In genomic region chr15:92929002-92929401, GRCh38 we compare ENCODE assay signal across 17 cellular contexts. TPM values are rescaled to one million over a fixed set of nuclear protein-coding genes. Genes with fewer than 3 reads are reported as not detected.
DNase-seq lines count a peak whose midpoint lies in the region; ATAC-seq, FAIRE-seq and TF ChIP-seq lines count a peak whose summit lies in the region.
"Had no signal": no experiment of that assay in that cellular context is flagged by ENCODE, and none has a peak within 500 bp of the region (broad histone marks: within the 10 kb centered on the region; RNA-seq: fewer than 3 reads in every experiment).

No MANE protein-coding gene starts in this region.

- POLR2A ChIA-PET in HepG2 (lab: Yijun Ruan, JAX), result no interaction called here

- H3K9me3 Mint-ChIP-seq in activated naive CD8-positive, alpha-beta T cell treated with anti-CD3 and anti-CD28 coated beads for 36 hours, result no peaks in the 10 kb centered on the region
- H3K9me3 Mint-ChIP-seq in mesothelial cell of epicardium, result no peaks in the 10 kb centered on the region

- H3K36me3 ChIP-seq in HepG2 (replicated peaks in 1 of 2; ENCODE audit: control insufficient read depth in 1 of 2, insufficient read depth in 2 of 2, low read length in 2 of 2) (peaks cover 36 to 85% of the 10 kb centered on the region in 2 experiments), right lobe of liver (peaks cover 10 to 90% (median 37%) of the 10 kb centered on the region in 4 donors)

- no peaks in the 10 kb centered on the region for H3K9me3 ChIP-seq in HepG2 (ENCODE audit: low read length)
- no peaks in the 10 kb centered on the region for H3K9me3 ChIP-seq in right lobe of liver

- no peaks in the 10 kb centered on the region for H3K27me3 Mint-ChIP-seq in activated naive CD8-positive, alpha-beta T cell treated with anti-CD3 and anti-CD28 coated beads for 36 hours
- no peaks in the 10 kb centered on the region for H3K27me3 Mint-ChIP-seq in mesothelial cell of epicardium (ENCODE audit: low read depth)

- ATAC-seq in HepG2 (no peak), right lobe of liver (no peak), HG03108 (IDR thresholded peaks at IDR 0.05; ENCODE audit: unreplicated experiment) (no peak)

- in situ Hi-C loops in HepG2 (cut with HindIII; ENCODE audit: extremely low pct_ligation_motif_present, low pct_unique_long_range_greater_than_20kb), result no loop called here

- no peak for TF ChIP-seq POLR2A in HepG2 (IDR thresholded peaks at IDR 0.05; ENCODE audit: insufficient read depth in 1 of 2, low read depth in 2 of 2, low read length in 2 of 2)
- no peak for TF ChIP-seq POLR2A in right lobe of liver (IDR thresholded peaks at IDR 0.05)

- CTCF ChIA-PET in HepG2 (lab: Yijun Ruan, JAX; ENCODE audit: low intra/inter-chr PET ratio, low total read pairs), result no interaction called here

- no peak for DNase-seq in HepG2 (ENCODE audit: low spot score)
- DNase-seq in right lobe of liver, result no peak
- no peak for DNase-seq in activated naive CD8-positive, alpha-beta T cell treated with anti-CD3 and anti-CD28 coated beads for 36 hours
- DNase-seq in mesothelial cell of epicardium (ENCODE audit: low spot score in 2 of 2, unreplicated experiment in 2 of 2), result no peak
- DNase-seq in cortex of kidney (lab: John Stamatoyannopoulos, UW), result no peak
- no peak for DNase-seq in NCI-H446 (lab: John Stamatoyannopoulos, UW)
- DNase-seq in NCI-H146 treated with DMSO at 0.1 percent for 48 hours (lab: John Stamatoyannopoulos, UW; ENCODE audit: unreplicated experiment), result no peak
- DNase-seq: central memory CD4-positive, alpha-beta T cell; effector memory CD4-positive, alpha-beta T cell; islet precursor cell; NCI-H1436; NCI-H446 treated with DMSO at 0.1 percent for 48 hours; retina; stimulated activated CD4-positive, alpha-beta T cell treated with anti-CD3 and anti-CD28 coated beads, Interleukin-1b, Interleukin-23, amount 100 ng/mL, for 48 hours; T-helper 1 cell had no signal

- H3K27ac Mint-ChIP-seq in activated naive CD8-positive, alpha-beta T cell treated with anti-CD3 and anti-CD28 coated beads for 36 hours, result peak overlapping the region; percentile 47
- peak overlapping the region; percentile 27 for H3K27ac Mint-ChIP-seq in mesothelial cell of epicardium

- peaks cover 66% of the 10 kb centered on the region for H3K79me2 ChIP-seq in HepG2 (ENCODE audit: insufficient read depth, low read length)

- H3K4me1 ChIP-seq in HepG2 (ENCODE audit: insufficient read depth, low read length), result peaks cover 35% of the 10 kb centered on the region
- H3K4me1 ChIP-seq in right lobe of liver, result peaks cover 0 to 17% (median 0%) of the 10 kb centered on the region in 4 donors

- TSS peak; percentile 5 for BruUV-seq in HepG2 (replicated peaks; lab: Mats Ljungman, UMichigan)

- TF ChIP-seq CTCF in HepG2 (CRISPR knock-in tag; IDR thresholded peaks at IDR 0.05) (no peak), right lobe of liver (IDR thresholded peaks at IDR 0.05) (no peak), mesothelial cell of epicardium (IDR thresholded peaks at IDR 0.05; ENCODE audit: unreplicated experiment) (no peak)

- FAIRE-seq in HepG2 (lab: Jason Lieb, UNC), result no peak

- no peak overlapping the region for H2AFZ ChIP-seq in HepG2 (ENCODE audit: low read length)

- no peak overlapping the region for H3K4me3 Mint-ChIP-seq in activated naive CD8-positive, alpha-beta T cell treated with anti-CD3 and anti-CD28 coated beads for 36 hours
- no peak overlapping the region for H3K4me3 Mint-ChIP-seq in mesothelial cell of epicardium

- H3K9ac ChIP-seq in HepG2 (ENCODE audit: insufficient read depth, low read depth, low read length), result no peak overlapping the region

- intact Hi-C loops in HepG2 (cut with micrococcal nuclease; ENCODE audit: unreplicated experiment), result no loop called here
- intact Hi-C loops in right lobe of liver (cut with DNase I), result no loop called here

- no peak overlapping the region for H3K27ac ChIP-seq in HepG2 (ENCODE audit: extremely low read length, insufficient read depth, low read length)
- no peak overlapping the region for H3K27ac ChIP-seq in right lobe of liver

- H3K4me3 ChIP-seq in HepG2 (replicated peaks in 1 of 3; ENCODE audit: insufficient read depth in 1 of 3, low read depth in 2 of 3, low read length in 3 of 3) (no peak overlapping the region), right lobe of liver (no peak overlapping the region)
- H3K4me3 ChIP-seq: lung had no signal

- peaks cover 48% of the 10 kb centered on the region for H3K4me1 Mint-ChIP-seq in activated naive CD8-positive, alpha-beta T cell treated with anti-CD3 and anti-CD28 coated beads for 36 hours
- peaks cover 18% of the 10 kb centered on the region for H3K4me1 Mint-ChIP-seq in mesothelial cell of epicardium

- 86% methylated on average over 6 of the region's 6 CpGs for WGBS in HepG2 (ENCODE audit: low lambda C conversion rate)
- WGBS in right lobe of liver (ENCODE audit: insufficient coverage, low coverage, low lambda C conversion rate, missing lambda C conversion rate), result 90% methylated on average over 6 of the region's 6 CpGs

- H4K20me1 ChIP-seq in HepG2 (ENCODE audit: insufficient read depth, low read length), result peaks cover under 1% of the 10 kb centered on the region; the same call in 1 of the 2 replicates

- H3K4me2 ChIP-seq in HepG2 (ENCODE audit: low read depth, low read length), result no peak overlapping the region

- TF ChIP-seq EP300 in HepG2 (IDR thresholded peaks at IDR 0.05; ENCODE audit: low read depth in 2 of 2, low read length in 2 of 2), result no peak
- TF ChIP-seq EP300 in HepG2 (CRISPR knock-in tag; IDR thresholded peaks at IDR 0.05; ENCODE audit: borderline replicate concordance), result no peak

- TF ChIP-seq RAD21 in HepG2 (CRISPR knock-in tag; IDR thresholded peaks at IDR 0.05), result no peak

- H3K27me3 ChIP-seq in HepG2 (ENCODE audit: control insufficient read depth in 1 of 2, insufficient read depth in 2 of 2, low read length in 2 of 2) (no peaks in the 10 kb centered on the region), right lobe of liver (no peaks in the 10 kb centered on the region)

- peaks cover 70% of the 10 kb centered on the region for H3K36me3 Mint-ChIP-seq in activated naive CD8-positive, alpha-beta T cell treated with anti-CD3 and anti-CD28 coated beads for 36 hours
- H3K36me3 Mint-ChIP-seq in mesothelial cell of epicardium, result peaks cover 52% of the 10 kb centered on the region

TF ChIP-seq in HepG2, 621 proteins besides CTCF, POLR2A, EP300 and RAD21:
- TF ChIP-seq ZNF841 (CRISPR knock-in tag; IDR thresholded peaks at IDR 0.05; ENCODE audit: borderline replicate concordance) (no peak), MAFK (conservative IDR thresholded peaks at IDR 0.05 in 1 of 2, IDR thresholded peaks at IDR 0.05 in 1 of 2; ENCODE audit: low read length in 2 of 2) (0 out of 4 replicates have a peak, but pooled peaks of 1 of the 2 experiments have one; percentile 20)

RNA-seq across cellular contexts. Expression of gene CHD2, which starts 28.9 kb away (rescaled TPM):
- total RNA-seq in HepG2 (2016; rRNA removed; fragmentation: Illumina TruSeq; extraction: Trizol) (47.3 and 54.1 TPM in 2 replicates), right lobe of liver (10 to 100 TPM; 41.4 to 65.0 (median 56.6) TPM), mesothelial cell of epicardium (178 to 183 TPM (median 180 TPM) in 3 replicates)
- total RNA-seq in HepG2 (2016; cell fraction: cytosol; rRNA removed; fragmentation: Illumina TruSeq; extraction: Trizol; ENCODE audit: low read depth), result 130 and 158 TPM in 2 replicates
- 50.1 and 51.1 TPM in 2 replicates for total RNA-seq in HepG2 (2016; cell fraction: insoluble cytoplasmic fraction; rRNA removed; fragmentation: Illumina TruSeq; extraction: Trizol)
- total RNA-seq in HepG2 (2016; cell fraction: membrane; rRNA removed; fragmentation: Illumina TruSeq; extraction: Trizol), result 43.6 and 53.4 TPM in 2 replicates
- total RNA-seq in HepG2 (2016; cell fraction: nucleus; rRNA removed; fragmentation: Illumina TruSeq; extraction: Trizol), result 176 and 185 TPM in 2 replicates
- 54.0 and 71.7 TPM in 2 replicates for polyA plus RNA-seq in HepG2 (2011; rRNA removed)
- polyA plus RNA-seq in HepG2 (2011; cell fraction: cytosol; rRNA removed), result 36.6 and 46.4 TPM in 2 replicates
- polyA plus RNA-seq in HepG2 (2011; cell fraction: nucleus; rRNA removed), result 160 and 205 TPM in 2 replicates
- polyA plus RNA-seq in HepG2 (2012), result 51.4 and 60.1 TPM in 2 replicates
- 2.6 and 2.7 TPM in 2 replicates for polyA plus RNA-seq in HepG2 (2016; cell fraction: cytosol; fragmentation: Illumina TruSeq; extraction: Trizol; ENCODE audit: low read depth)
- 33.4 and 39.2 TPM in 2 replicates for polyA plus RNA-seq in HepG2 (2016; cell fraction: insoluble cytoplasmic fraction; fragmentation: Illumina TruSeq; extraction: Trizol; ENCODE audit: low read depth)
- 5.7 and 7.2 TPM in 2 replicates for polyA plus RNA-seq in HepG2 (2016; cell fraction: membrane; fragmentation: Illumina TruSeq; extraction: Trizol; ENCODE audit: low read depth)
- 104 and 120 TPM in 2 replicates for polyA plus RNA-seq in HepG2 (2016; cell fraction: nucleus; fragmentation: Illumina TruSeq; extraction: Trizol; ENCODE audit: insufficient read depth, low read depth)
- 70.2 and 75.7 TPM in 2 replicates for polyA minus RNA-seq in HepG2 (2011; rRNA and poly(A)+ RNA removed; ENCODE audit: low replicate concordance)
- 53.5 and 70.4 TPM in 2 replicates for polyA minus RNA-seq in HepG2 (2011; cell fraction: cytosol; rRNA and poly(A)+ RNA removed)
- polyA minus RNA-seq in HepG2 (2011; cell fraction: nucleus; rRNA and poly(A)+ RNA removed), result 605 and 632 TPM in 2 replicates
- 10 to 100 TPM; 92.8 to 95.7 TPM for total RNA-seq in activated naive CD8-positive, alpha-beta T cell treated with anti-CD3 and anti-CD28 coated beads for 36 hours
